ENCODE assay signal across 37 cellular contexts in the genomic region with DNA sequence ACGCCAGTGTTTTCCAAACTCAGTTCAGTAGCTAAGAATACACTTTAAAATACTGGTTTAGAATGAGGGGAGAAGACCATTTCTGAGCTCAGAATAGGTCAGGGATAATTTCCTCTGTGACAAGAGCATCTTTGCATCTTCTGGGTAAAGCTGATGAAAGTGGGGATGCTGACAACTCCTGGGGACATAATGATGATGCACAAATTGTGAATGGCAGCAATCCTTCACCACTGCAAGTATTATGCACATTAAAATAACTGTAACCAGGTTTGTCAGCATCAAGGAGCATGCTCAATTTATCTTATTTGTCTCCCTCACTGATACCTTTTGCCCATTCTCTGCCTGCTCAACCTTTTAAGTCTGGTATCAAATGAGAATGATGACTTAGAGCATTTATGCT.
"Had no signal": no experiment of that assay in that cellular context is flagged by ENCODE, and none has a peak within 500 bp of the region (broad histone marks: within the 10 kb centered on the region; RNA-seq: fewer than 3 reads in every experiment).

No MANE protein-coding gene starts in this region.

- H3K4me1 Mint-ChIP-seq: activated naive CD4-positive, alpha-beta T cell treated with anti-CD3 and anti-CD28 coated beads, Interleukin-2, amount 10 ng/mL, durations not matched to agents 7 days and 5 days; activated naive CD4-positive, alpha-beta T cell treated with anti-CD3 and anti-CD28 coated beads, Interleukin-2, amount 50 U/mL, for 24 hours; activated naive CD8-positive, alpha-beta T cell treated with anti-CD3 and anti-CD28 coated beads for 36 hours; activated naive CD8-positive, alpha-beta T cell treated with anti-CD3 and anti-CD28 coated beads, Interleukin-2, amount 10 ng/mL, durations not matched to agents 7 days and 5 days; activated naive CD8-positive, alpha-beta T cell treated with anti-CD3 and anti-CD28 coated beads, Interleukin-2, amount 50 U/mL, for 24 hours; activated T-helper 17 cell treated with anti-CD3 and anti-CD28 coated beads, Interleukin-2, amount 50 U/mL, for 72 hours; central memory CD8-positive, alpha-beta T cell had no signal

- DNase-seq: activated effector memory CD4-positive, alpha-beta T cell treated with anti-CD3 and anti-CD28 coated beads, Interleukin-2, amount 50 U/mL, for 16 hours; activated effector memory CD4-positive, alpha-beta T cell treated with Interleukin-2 at 50 U/mL for 16 hours; activated gamma-delta T cell; activated gamma-delta T cell treated with Interleukin-2 at 50 U/mL for 16 hours; activated naive CD4-positive, alpha-beta T cell; activated naive CD4-positive, alpha-beta T cell treated with anti-CD3 and anti-CD28 coated beads for 36 hours; activated naive CD4-positive, alpha-beta T cell treated with anti-CD3 and anti-CD28 coated beads, Interleukin-2, amount 10 ng/mL, durations not matched to agents 7 days and 5 days; activated naive CD4-positive, alpha-beta T cell treated with anti-CD3 and anti-CD28 coated beads, Interleukin-2, amount 50 U/mL, for 16 hours; activated naive CD4-positive, alpha-beta T cell treated with Interleukin-2 at 50 U/mL for 16 hours; activated naive CD8-positive, alpha-beta T cell treated with anti-CD3 and anti-CD28 coated beads for 36 hours; activated naive CD8-positive, alpha-beta T cell treated with anti-CD3 and anti-CD28 coated beads, Interleukin-2, amount 10 ng/mL, durations not matched to agents 7 days and 5 days; activated naive CD8-positive, alpha-beta T cell treated with anti-CD3 and anti-CD28 coated beads, Interleukin-2, amount 50 U/mL, for 24 hours; activated T-cell treated with anti-CD3 and anti-CD28 coated beads, Interleukin-2, amount 50 U/mL, for 1 hour; activated T-cell treated with anti-CD3 and anti-CD28 coated beads, Interleukin-2, amount 50 U/mL, for 24 hours; activated T-cell treated with anti-CD3 and anti-CD28 coated beads, Interleukin-2, amount 50 U/mL, for 4 hours; activated T-cell treated with anti-CD3 and anti-CD28 coated beads, Interleukin-2, amount 50 U/mL, for 48 hours; activated T-cell treated with anti-CD3 and anti-CD28 coated beads, Interleukin-2, amount 50 U/mL, for 72 hours; adrenal gland; amniotic stem cell; amygdala; anterior cingulate cortex; aorta; body of pancreas; caudate nucleus; central memory CD4-positive, alpha-beta T cell; cerebellar nuclear complex had no signal

- H3K27ac ChIP-seq: adrenal gland, ascending aorta, body of pancreas, breast epithelium, cardiac muscle cell had no signal

- H3K36me3 Mint-ChIP-seq: activated naive CD4-positive, alpha-beta T cell treated with anti-CD3 and anti-CD28 coated beads, Interleukin-2, amount 10 ng/mL, durations not matched to agents 7 days and 5 days; activated naive CD4-positive, alpha-beta T cell treated with anti-CD3 and anti-CD28 coated beads, Interleukin-2, amount 50 U/mL, for 24 hours; activated naive CD4-positive, alpha-beta T cell treated with anti-CD3 and anti-CD28 coated beads, Interleukin-2, amount 50 U/mL, for 72 hours; activated naive CD8-positive, alpha-beta T cell; activated naive CD8-positive, alpha-beta T cell treated with anti-CD3 and anti-CD28 coated beads for 36 hours; activated naive CD8-positive, alpha-beta T cell treated with anti-CD3 and anti-CD28 coated beads, Interleukin-2, amount 10 ng/mL, durations not matched to agents 7 days and 5 days had no signal

- H3K36me3 ChIP-seq: adrenal gland, ascending aorta, breast epithelium, cardiac muscle cell had no signal

- H3K4me3 ChIP-seq: adrenal gland, ascending aorta, body of pancreas, breast epithelium, cardiac muscle cell had no signal

- H3K27me3 Mint-ChIP-seq: activated naive CD4-positive, alpha-beta T cell treated with anti-CD3 and anti-CD28 coated beads, Interleukin-2, amount 10 ng/mL, durations not matched to agents 7 days and 5 days; activated naive CD4-positive, alpha-beta T cell treated with anti-CD3 and anti-CD28 coated beads, Interleukin-2, amount 50 U/mL, for 24 hours; activated naive CD8-positive, alpha-beta T cell; activated naive CD8-positive, alpha-beta T cell treated with anti-CD3 and anti-CD28 coated beads for 36 hours; activated naive CD8-positive, alpha-beta T cell treated with anti-CD3 and anti-CD28 coated beads, Interleukin-2, amount 10 ng/mL, durations not matched to agents 7 days and 5 days; activated naive CD8-positive, alpha-beta T cell treated with anti-CD3 and anti-CD28 coated beads, Interleukin-2, amount 50 U/mL, for 24 hours; activated T-cell treated with anti-CD3 and anti-CD28 coated beads, Interleukin-2, amount 50 U/mL, for 24 hours; activated T-helper 17 cell treated with anti-CD3 and anti-CD28 coated beads, Interleukin-2, amount 50 U/mL, for 72 hours; brain; central memory CD8-positive, alpha-beta T cell had no signal

- H3K9me3 ChIP-seq: adrenal gland, ascending aorta, body of pancreas, breast epithelium had no signal

- H3K4me3 Mint-ChIP-seq: activated naive CD4-positive, alpha-beta T cell treated with anti-CD3 and anti-CD28 coated beads for 36 hours; activated naive CD4-positive, alpha-beta T cell treated with anti-CD3 and anti-CD28 coated beads, Interleukin-2, amount 10 ng/mL, durations not matched to agents 7 days and 5 days; activated naive CD4-positive, alpha-beta T cell treated with anti-CD3 and anti-CD28 coated beads, Interleukin-2, amount 50 U/mL, for 24 hours; activated naive CD8-positive, alpha-beta T cell; activated naive CD8-positive, alpha-beta T cell treated with anti-CD3 and anti-CD28 coated beads for 36 hours; activated naive CD8-positive, alpha-beta T cell treated with anti-CD3 and anti-CD28 coated beads, Interleukin-2, amount 10 ng/mL, durations not matched to agents 7 days and 5 days; activated naive CD8-positive, alpha-beta T cell treated with anti-CD3 and anti-CD28 coated beads, Interleukin-2, amount 50 U/mL, for 24 hours; activated T-cell treated with anti-CD3 and anti-CD28 coated beads, Interleukin-2, amount 50 U/mL, for 24 hours; activated T-cell treated with anti-CD3 and anti-CD28 coated beads, Interleukin-2, amount 50 U/mL, for 4 hours; activated T-cell treated with anti-CD3 and anti-CD28 coated beads, Interleukin-2, amount 50 U/mL, for 72 hours; activated T-helper 1 cell treated with anti-CD3 and anti-CD28 coated beads, Interleukin-12 subunit alpha, Interleukin-12 subunit beta, Interleukin-2, Interleukin-4 antibody, amounts not matched to agents 30 ng/mL and 10 ng/mL and 1 ng/mL, durations not matched to agents 14 hours and 24 hours and 36 hours; activated T-helper 17 cell treated with anti-CD3 and anti-CD28 coated beads, Interleukin-2, amount 50 U/mL, for 72 hours; brain; central memory CD8-positive, alpha-beta T cell had no signal

- H3K27me3 ChIP-seq: adrenal gland, ascending aorta, body of pancreas, breast epithelium, cardiac muscle cell had no signal

- H3K27ac Mint-ChIP-seq: activated naive CD4-positive, alpha-beta T cell treated with anti-CD3 and anti-CD28 coated beads for 36 hours; activated naive CD4-positive, alpha-beta T cell treated with anti-CD3 and anti-CD28 coated beads, Interleukin-2, amount 10 ng/mL, durations not matched to agents 7 days and 5 days; activated naive CD4-positive, alpha-beta T cell treated with anti-CD3 and anti-CD28 coated beads, Interleukin-2, amount 50 U/mL, for 24 hours; activated naive CD4-positive, alpha-beta T cell treated with anti-CD3 and anti-CD28 coated beads, Interleukin-2, amount 50 U/mL, for 72 hours; activated naive CD8-positive, alpha-beta T cell; activated naive CD8-positive, alpha-beta T cell treated with anti-CD3 and anti-CD28 coated beads for 36 hours; activated naive CD8-positive, alpha-beta T cell treated with anti-CD3 and anti-CD28 coated beads, Interleukin-2, amount 10 ng/mL, durations not matched to agents 7 days and 5 days; activated naive CD8-positive, alpha-beta T cell treated with anti-CD3 and anti-CD28 coated beads, Interleukin-2, amount 50 U/mL, for 24 hours; activated T-cell treated with anti-CD3 and anti-CD28 coated beads, Interleukin-2, amount 50 U/mL, for 24 hours; activated T-cell treated with anti-CD3 and anti-CD28 coated beads, Interleukin-2, amount 50 U/mL, for 72 hours; activated T-helper 1 cell treated with anti-CD3 and anti-CD28 coated beads, Interleukin-12 subunit alpha, Interleukin-12 subunit beta, Interleukin-2, Interleukin-4 antibody, amounts not matched to agents 30 ng/mL and 10 ng/mL and 1 ng/mL, durations not matched to agents 14 hours and 24 hours and 36 hours; activated T-helper 17 cell treated with anti-CD3 and anti-CD28 coated beads, Interleukin-2, amount 50 U/mL, for 72 hours; activated T-helper 2 cell treated with anti-CD3 and anti-CD28 coated beads, Interferon-gamma antibody, Interleukin-2, Interleukin-4, amounts not matched to agents 10 μg/mL and 5 μg/mL and 100 μg/mL, durations not matched to agents 14 hours and 24 hours and 36 hours; brain had no signal

- H3K4me1 ChIP-seq: adrenal gland, ascending aorta, body of pancreas, breast epithelium had no signal

- H3K9me3 Mint-ChIP-seq: activated naive CD4-positive, alpha-beta T cell treated with anti-CD3 and anti-CD28 coated beads, Interleukin-2, amount 50 U/mL, for 24 hours; activated naive CD8-positive, alpha-beta T cell treated with anti-CD3 and anti-CD28 coated beads for 36 hours; activated naive CD8-positive, alpha-beta T cell treated with anti-CD3 and anti-CD28 coated beads, Interleukin-2, amount 10 ng/mL, durations not matched to agents 7 days and 5 days; brain had no signal
